In genomic region chr3:183449791-183450190, GRCh38 we compare ENCODE assay signal across 2 cellular contexts.
TF ChIP-seq lines count a peak whose summit lies in the region.

No MANE protein-coding gene starts in this region.

TF ChIP-seq in IMR-90, 13 proteins besides CTCF, POLR2A, EP300 and RAD21:
- TF ChIP-seq RFX5 (IDR thresholded peaks at IDR 0.05; ENCODE audit: low read depth, low read length) (no peak), FOS (IDR thresholded peaks at IDR 0.05; ENCODE audit: low read depth, low read length) (no peak), BHLHE40 (IDR thresholded peaks at IDR 0.05; ENCODE audit: low read depth, low read length) (no peak), ELK1 (IDR thresholded peaks at IDR 0.05; ENCODE audit: borderline replicate concordance, low read depth, low read length) (no peak), MAFK (IDR thresholded peaks at IDR 0.05; ENCODE audit: low read depth, low read length) (no peak), SMC3 (IDR thresholded peaks at IDR 0.05; ENCODE audit: low read depth, low read length) (no peak), RCOR1 (IDR thresholded peaks at IDR 0.05; ENCODE audit: insufficient replicate concordance, low read length) (no peak), MXI1 (IDR thresholded peaks at IDR 0.05; ENCODE audit: borderline replicate concordance, low read depth, low read length) (no peak), CHD1 (IDR thresholded peaks at IDR 0.05; ENCODE audit: low read depth, low read length) (no peak), MAZ (IDR thresholded peaks at IDR 0.05; ENCODE audit: borderline replicate concordance, low read depth, low read length) (no peak), CEBPB (IDR thresholded peaks at IDR 0.05; ENCODE audit: low read depth, low read length) (no peak)
- TF ChIP-seq, protein P1, sequence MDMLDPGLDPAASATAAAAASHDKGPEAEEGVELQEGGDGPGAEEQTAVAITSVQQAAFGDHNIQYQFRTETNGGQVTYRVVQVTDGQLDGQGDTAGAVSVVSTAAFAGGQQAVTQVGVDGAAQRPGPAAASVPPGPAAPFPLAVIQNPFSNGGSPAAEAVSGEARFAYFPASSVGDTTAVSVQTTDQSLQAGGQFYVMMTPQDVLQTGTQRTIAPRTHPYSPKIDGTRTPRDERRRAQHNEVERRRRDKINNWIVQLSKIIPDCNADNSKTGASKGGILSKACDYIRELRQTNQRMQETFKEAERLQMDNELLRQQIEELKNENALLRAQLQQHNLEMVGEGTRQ (IDR thresholded peaks at IDR 0.05; ENCODE audit: low read depth, low read length): no peak

TF ChIP-seq in endothelial cell of umbilical vein, 7 proteins besides CTCF, POLR2A, EP300 and RAD21:
- no peak for TF ChIP-seq GATA2 (IDR thresholded peaks at IDR 0.05; ENCODE audit: insufficient read depth, insufficient read length, low read depth, low read length)
- TF ChIP-seq MYC (IDR thresholded peaks at IDR 0.05; ENCODE audit: low read depth, low read length): no peak
- TF ChIP-seq EZH2 (IDR thresholded peaks at IDR 0.05; ENCODE audit: borderline replicate concordance, low read depth, low read length, severe bottlenecking): no peak
- TF ChIP-seq MAX (IDR thresholded peaks at IDR 0.05; ENCODE audit: insufficient read depth, insufficient read length): no peak
- TF ChIP-seq JUN (IDR thresholded peaks at IDR 0.05; ENCODE audit: borderline replicate concordance, insufficient read depth, insufficient read length, low read depth): no peak
- TF ChIP-seq FOS (IDR thresholded peaks at IDR 0.05; ENCODE audit: borderline replicate concordance, insufficient read depth, low read length): no peak
- TF ChIP-seq POLR2AphosphoS5 (IDR thresholded peaks at IDR 0.05; ENCODE audit: insufficient read depth, low read depth, low read length): no peak
TF ChIP-seq in endothelial cell of umbilical vein: peak in this region for 0.
